1 cellular context compared by ENCODE assay signal in the genomic region with DNA sequence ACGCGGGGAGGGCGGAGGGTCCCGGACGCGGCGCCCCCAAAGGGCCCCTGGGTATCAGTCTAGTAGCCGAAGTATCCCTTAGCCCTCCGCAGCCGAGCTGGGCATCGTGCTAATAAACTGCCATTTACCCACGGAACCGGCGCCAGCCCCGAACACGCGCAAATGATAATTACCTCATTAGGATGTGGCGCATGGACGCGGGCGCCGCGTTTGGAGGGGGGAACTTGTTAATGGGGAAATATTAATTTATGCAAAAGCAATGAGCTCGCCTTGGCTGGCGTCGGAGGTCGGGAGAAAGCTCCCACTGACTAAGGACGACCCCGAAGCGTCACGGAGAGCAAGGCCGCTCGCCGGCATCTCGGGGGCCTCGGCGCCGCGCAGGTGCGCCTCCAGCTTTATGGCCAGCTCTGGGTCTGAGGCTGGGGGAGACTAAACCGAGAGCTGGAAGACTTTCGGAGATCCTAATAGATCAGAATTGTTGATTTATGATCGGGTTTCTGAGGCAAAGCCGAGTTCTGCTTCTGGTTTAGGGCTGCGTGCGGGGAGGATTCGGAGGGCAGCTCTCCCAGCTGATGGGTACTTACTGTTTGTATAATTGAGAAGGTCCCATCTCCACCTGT.
TF ChIP-seq lines count a peak whose summit lies in the region.

No MANE protein-coding gene starts in this region.

TF ChIP-seq in H1, 55 proteins besides CTCF, POLR2A, EP300 and RAD21:
- TF ChIP-seq SP1 (IDR thresholded peaks at IDR 0.05; ENCODE audit: low read depth, low read length) (no peak), CTBP2 (IDR thresholded peaks at IDR 0.05; ENCODE audit: borderline replicate concordance, insufficient read depth, insufficient read length, low read length) (no peak), PHF8 (conservative IDR thresholded peaks at IDR 0.05; ENCODE audit: low read depth, low read length) (no peak), E2F6 (IDR thresholded peaks at IDR 0.05) (no peak), EZH2 (IDR thresholded peaks at IDR 0.05; ENCODE audit: low read depth, low read length, severe bottlenecking) (peak; percentile 78), EGR1 (IDR thresholded peaks at IDR 0.05; ENCODE audit: borderline replicate concordance, low read depth, low read length) (no peak), TEAD4 (IDR thresholded peaks at IDR 0.05; ENCODE audit: low read depth, low read length) (no peak), RBBP5 (IDR thresholded peaks at IDR 0.05; ENCODE audit: borderline replicate concordance, low read depth, low read length) (no peak), CBX8 (IDR thresholded peaks at IDR 0.05; ENCODE audit: borderline replicate concordance, low read depth, low read length) (peak; percentile 59; the same call in 1 of the 2 replicates), FOSL1 (IDR thresholded peaks at IDR 0.05; ENCODE audit: insufficient read depth, low read depth, low read length) (no peak), NRF1 (IDR thresholded peaks at IDR 0.05; ENCODE audit: low read depth, low read length) (no peak), KDM4A (IDR thresholded peaks at IDR 0.05; ENCODE audit: low read depth, low read length, severe bottlenecking) (peak; percentile 38), SAP30 (IDR thresholded peaks at IDR 0.05; ENCODE audit: insufficient read depth, insufficient replicate concordance, low read length) (no peak), JUND (IDR thresholded peaks at IDR 0.05; ENCODE audit: low read length) (no peak), CBX5 (IDR thresholded peaks at IDR 0.05; ENCODE audit: low read depth, low read length) (no peak), GABPA (IDR thresholded peaks at IDR 0.05; ENCODE audit: borderline replicate concordance, insufficient read depth, low read length) (no peak), POLR2AphosphoS5 (IDR thresholded peaks at IDR 0.05; ENCODE audit: low read depth, low read length) (no peak), GTF2F1 (IDR thresholded peaks at IDR 0.05; ENCODE audit: borderline replicate concordance, low read depth, low read length) (no peak), SUZ12 (IDR thresholded peaks at IDR 0.05; ENCODE audit: low read length) (peak; percentile 76), RXRA (IDR thresholded peaks at IDR 0.05; ENCODE audit: insufficient read depth, low read depth, low read length) (no peak), RNF2 (IDR thresholded peaks at IDR 0.05; ENCODE audit: borderline replicate concordance, low read depth, low read length, missing control alignments, poor library complexity, severe bottlenecking) (peak; percentile 62)
- TF ChIP-seq, protein P1, sequence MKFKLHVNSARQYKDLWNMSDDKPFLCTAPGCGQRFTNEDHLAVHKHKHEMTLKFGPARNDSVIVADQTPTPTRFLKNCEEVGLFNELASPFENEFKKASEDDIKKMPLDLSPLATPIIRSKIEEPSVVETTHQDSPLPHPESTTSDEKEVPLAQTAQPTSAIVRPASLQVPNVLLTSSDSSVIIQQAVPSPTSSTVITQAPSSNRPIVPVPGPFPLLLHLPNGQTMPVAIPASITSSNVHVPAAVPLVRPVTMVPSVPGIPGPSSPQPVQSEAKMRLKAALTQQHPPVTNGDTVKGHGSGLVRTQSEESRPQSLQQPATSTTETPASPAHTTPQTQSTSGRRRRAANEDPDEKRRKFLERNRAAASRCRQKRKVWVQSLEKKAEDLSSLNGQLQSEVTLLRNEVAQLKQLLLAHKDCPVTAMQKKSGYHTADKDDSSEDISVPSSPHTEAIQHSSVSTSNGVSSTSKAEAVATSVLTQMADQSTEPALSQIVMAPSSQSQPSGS (IDR thresholded peaks at IDR 0.05; ENCODE audit: low read length), result no peak
